ENCODE assay signal across 20 cellular contexts in genomic region chr17:60247836-60248461, GRCh38.
"Had no signal": no experiment of that assay in that cellular context is flagged by ENCODE, and none has a peak within 500 bp of the region (broad histone marks: within the 10 kb centered on the region; RNA-seq: fewer than 3 reads in every experiment).

No MANE protein-coding gene starts in this region.

- ATAC-seq: activated CD4-positive, alpha-beta T cell treated with anti-CD3 and anti-CD28 coated beads for 36 hours; left ventricle myocardium superior; sciatic nerve had no signal

- H3K4me3 ChIP-seq: cardiac muscle cell, mucosa of descending colon, ovary, smooth muscle cell, stomach, thoracic aorta, upper lobe of left lung had no signal

- H3K4me2 ChIP-seq: smooth muscle cell had no signal

- H3K27ac Mint-ChIP-seq: activated CD4-positive, alpha-beta T cell treated with anti-CD3 and anti-CD28 coated beads for 36 hours; activated naive CD8-positive, alpha-beta T cell treated with anti-CD3 and anti-CD28 coated beads for 36 hours; endodermal cell had no signal

- DNase-seq: activated CD4-positive, alpha-beta T cell treated with anti-CD3 and anti-CD28 coated beads for 36 hours; activated CD4-positive, alpha-beta T cell treated with anti-CD3 and anti-CD28 coated beads, Interleukin-2, amount 50 U/mL, for 48 hours; activated naive CD8-positive, alpha-beta T cell treated with anti-CD3 and anti-CD28 coated beads for 36 hours; amniotic stem cell; endodermal cell; erythroblast; left ventricle myocardium superior; mucosa of descending colon; naive B cell; ovary; stimulated activated CD4-positive, alpha-beta T cell treated with anti-CD3 and anti-CD28 coated beads, Interleukin-4, amount 100 ng/mL, for 1 hour; stomach; SW 1271; upper lobe of left lung had no signal

- H3K9me3 ChIP-seq: mucosa of descending colon, ovary, stomach, thoracic aorta, upper lobe of left lung had no signal

- H3K4me1 Mint-ChIP-seq: activated CD4-positive, alpha-beta T cell treated with anti-CD3 and anti-CD28 coated beads for 36 hours; activated naive CD8-positive, alpha-beta T cell treated with anti-CD3 and anti-CD28 coated beads for 36 hours; endodermal cell; naive B cell had no signal

- FAIRE-seq: colon, frontal cortex had no signal

- H3K36me3 ChIP-seq: ovary had no signal

- H3K27me3 ChIP-seq: cardiac muscle cell, ovary, stomach, upper lobe of left lung had no signal

- H3K4me3 Mint-ChIP-seq: activated CD4-positive, alpha-beta T cell treated with anti-CD3 and anti-CD28 coated beads for 36 hours; activated naive CD8-positive, alpha-beta T cell treated with anti-CD3 and anti-CD28 coated beads for 36 hours; endodermal cell; naive B cell had no signal

- H3K27ac ChIP-seq: cardiac muscle cell, ovary, stomach, thoracic aorta, upper lobe of left lung had no signal

- H3K4me1 ChIP-seq: stomach, upper lobe of left lung had no signal

- H3K27me3 Mint-ChIP-seq: activated CD4-positive, alpha-beta T cell treated with anti-CD3 and anti-CD28 coated beads for 36 hours; activated naive CD8-positive, alpha-beta T cell treated with anti-CD3 and anti-CD28 coated beads for 36 hours; naive B cell had no signal

- H3K9me3 Mint-ChIP-seq: activated naive CD8-positive, alpha-beta T cell treated with anti-CD3 and anti-CD28 coated beads for 36 hours had no signal
